In genomic region chr4:14749910-14750309, GRCh38 we compare ENCODE assay signal across 9 cellular contexts.
DNase-seq lines count a peak whose midpoint lies in the region; ATAC-seq and TF ChIP-seq lines count a peak whose summit lies in the region.
"Had no signal": no experiment of that assay in that cellular context is flagged by ENCODE, and none has a peak within 500 bp of the region (broad histone marks: within the 10 kb centered on the region; RNA-seq: fewer than 3 reads in every experiment).

No MANE protein-coding gene starts in this region.

- H3K27ac ChIP-seq in right lobe of liver = no peak overlapping the region
- H3K27ac ChIP-seq: thoracic aorta had no signal

- H3K9me3 ChIP-seq in right lobe of liver = no peaks in the 10 kb centered on the region

- TF ChIP-seq CTCF in astrocyte of the cerebellum (IDR thresholded peaks at IDR 0.05; ENCODE audit: low read depth, low read length, missing control alignments) (peak; percentile 40), right lobe of liver (IDR thresholded peaks at IDR 0.05) (peak; percentile 45 to 54 (median 50))

- no peak for TF ChIP-seq POLR2A in right lobe of liver (IDR thresholded peaks at IDR 0.05)

- ATAC-seq in right lobe of liver (peak; percentile 94 to 99 (median 98)), HG03460 (IDR thresholded peaks at IDR 0.05; ENCODE audit: unreplicated experiment) (no peak), GM21447 (IDR thresholded peaks at IDR 0.05; ENCODE audit: unreplicated experiment) (no peak), HG02571 (IDR thresholded peaks at IDR 0.05; ENCODE audit: unreplicated experiment) (no peak)

- in situ Hi-C loops in astrocyte of the cerebellum (cut with HindIII; ENCODE audit: low sequenced_read_pairs) = no loop called here

- 38% methylated on average over 2 of the region's 2 CpGs for WGBS in right lobe of liver (ENCODE audit: insufficient coverage, low coverage, low lambda C conversion rate, missing lambda C conversion rate)

- intact Hi-C loops in right lobe of liver (cut with DNase I) = no loop called here

- peak; percentile 17 for DNase-seq in activated CD4-positive, alpha-beta T cell treated with anti-CD3 and anti-CD28 coated beads for 48 hours
- DNase-seq in activated CD4-positive, alpha-beta T cell treated with anti-CD3 and anti-CD28 coated beads for 1 hour = no peak
- peak; percentile 52 for DNase-seq in LHCN-M2 (ENCODE audit: low read depth)
- no peak for DNase-seq in astrocyte of the cerebellum (ENCODE audit: low read depth)
- peak in 2 of 3 donors; percentile 33 to 59 for DNase-seq in right lobe of liver

- H3K27me3 ChIP-seq in right lobe of liver = no peaks in the 10 kb centered on the region

- no peak overlapping the region for H3K4me3 ChIP-seq in astrocyte of the cerebellum (ENCODE audit: low read depth, low read length)
- no peak overlapping the region for H3K4me3 ChIP-seq in right lobe of liver
- H3K4me3 ChIP-seq: thoracic aorta had no signal

- H3K36me3 ChIP-seq in right lobe of liver = no peaks in the 10 kb centered on the region
- H3K36me3 ChIP-seq: thoracic aorta had no signal

- no peaks in the 10 kb centered on the region for H3K4me1 ChIP-seq in right lobe of liver

Comparison
In these comparisons a context has a peak if more than half of its experiments do, and no peak if none do; other contexts are left out.
1. DNase-seq: peak in activated CD4-positive, alpha-beta T cell treated with anti-CD3 and anti-CD28 coated beads for 48 hours (single experiment), LHCN-M2 (single experiment) and right lobe of liver (2 of 3); none in activated CD4-positive, alpha-beta T cell treated with anti-CD3 and anti-CD28 coated beads for 1 hour (single experiment) and astrocyte of the cerebellum (single experiment).
2. ATAC-seq: peak in right lobe of liver (4 of 4); none in HG03460 (single experiment), GM21447 (single experiment) and HG02571 (single experiment).